ENCODE assay signal across 7 cellular contexts in the genomic region with DNA sequence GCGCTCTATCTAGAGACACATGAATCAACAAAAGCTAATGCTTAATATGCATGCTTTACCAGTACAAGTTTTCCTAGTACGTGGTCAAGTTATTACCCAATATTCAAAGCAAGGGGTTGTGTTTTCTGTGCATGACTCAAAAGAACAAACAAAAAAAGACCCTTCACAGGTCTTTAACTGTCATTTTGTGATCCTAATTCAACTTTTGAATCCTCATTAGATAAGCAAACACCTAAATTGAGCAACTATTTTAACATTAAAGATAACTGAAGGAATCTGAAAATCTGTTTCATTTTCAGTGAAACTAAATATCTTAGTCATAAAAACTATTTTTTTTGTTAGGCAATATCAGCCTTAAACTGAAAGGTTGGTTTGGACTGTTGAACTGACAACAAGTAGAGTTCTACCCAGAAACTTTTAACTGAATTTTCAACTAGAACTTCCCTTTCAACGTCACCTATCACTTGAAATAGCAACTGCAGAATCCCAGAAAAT. TPM values are rescaled to one million over a fixed set of nuclear protein-coding genes. Genes with fewer than 3 reads are reported as not detected.
DNase-seq lines count a peak whose midpoint lies in the region; ATAC-seq lines count a peak whose summit lies in the region.

No MANE protein-coding gene starts in this region.

- H3K36me3 ChIP-seq in mesenchymal stem cell (ENCODE audit: control insufficient read depth in 1 of 2, insufficient read depth in 2 of 2, low read depth in 1 of 2, low read length in 2 of 2) = no peaks in the 10 kb centered on the region

- no peak overlapping the region for H2BK15ac ChIP-seq in mesenchymal stem cell (ENCODE audit: low read depth, poor library complexity, severe bottlenecking)

- no peak overlapping the region for H2BK12ac ChIP-seq in mesenchymal stem cell (ENCODE audit: low read length in 2 of 2)

- H4K8ac ChIP-seq in mesenchymal stem cell (ENCODE audit: low read length) = no peak overlapping the region

- H3K27ac ChIP-seq in mesenchymal stem cell (ENCODE audit: low read length, poor library complexity, severe bottlenecking) = no peak overlapping the region

- H3K27me3 ChIP-seq in mesenchymal stem cell (ENCODE audit: control insufficient read depth in 1 of 2, insufficient read depth in 1 of 2, low read length in 2 of 2) = no peaks in the 10 kb centered on the region

- no peak overlapping the region for H2BK120ac ChIP-seq in mesenchymal stem cell (ENCODE audit: low read depth, low read length)

- no peak overlapping the region for H3K18ac ChIP-seq in mesenchymal stem cell (ENCODE audit: low read depth in 1 of 2, low read length in 2 of 2)

- no peak overlapping the region for H2AFZ ChIP-seq in mesenchymal stem cell (ENCODE audit: low read depth, low read length)

- DNase-seq in SK-MEL-5 (ENCODE audit: low read depth, low spot score) (peak; percentile 49), mesenchymal stem cell (peak; percentile 27), SK-N-DZ (ENCODE audit: low spot score) (no peak)
- DNase-seq in effector CD8-positive, alpha-beta T cell (lab: John Stamatoyannopoulos, UW) = no peak
- DNase-seq in central memory CD4-positive, alpha-beta T cell = no peak

- peak overlapping the region in 1 of 2 experiments; percentile 50 for H3K4me3 ChIP-seq in mesenchymal stem cell (ENCODE audit: insufficient read depth in 1 of 2, low read depth in 1 of 2, low read length in 2 of 2)

- H3K14ac ChIP-seq in mesenchymal stem cell (ENCODE audit: low read length in 2 of 2) = no peak overlapping the region

- no peaks in the 10 kb centered on the region for H3K79me1 ChIP-seq in mesenchymal stem cell (replicated peaks; ENCODE audit: low read length, poor library complexity, severe bottlenecking)

- H3K4ac ChIP-seq in mesenchymal stem cell (ENCODE audit: low read depth in 1 of 2, low read length in 2 of 2) = no peak overlapping the region

- ATAC-seq in GM19328 (IDR thresholded peaks at IDR 0.05; ENCODE audit: unreplicated experiment) (peak; percentile 71), HG02973 (IDR thresholded peaks at IDR 0.05; ENCODE audit: unreplicated experiment) (peak; percentile 75)

- H3K9me3 ChIP-seq in mesenchymal stem cell (ENCODE audit: control insufficient read depth, low read length) = no peaks in the 10 kb centered on the region

- WGBS in mesenchymal stem cell = 85% methylated on average over 3 of the region's 3 CpGs

- H3K4me2 ChIP-seq in mesenchymal stem cell (ENCODE audit: low read length, poor library complexity, severe bottlenecking) = no peak overlapping the region

- no peak overlapping the region for H3K23ac ChIP-seq in mesenchymal stem cell (ENCODE audit: low read length in 2 of 2)

- H4K91ac ChIP-seq in mesenchymal stem cell (ENCODE audit: low read length) = no peak overlapping the region

- no peak overlapping the region for H2BK5ac ChIP-seq in mesenchymal stem cell (ENCODE audit: low read depth, low read length, poor library complexity, severe bottlenecking)

- no peaks in the 10 kb centered on the region for H3K4me1 ChIP-seq in mesenchymal stem cell (ENCODE audit: control insufficient read depth, insufficient read depth, low read depth, low read length)

- no peak overlapping the region for H2AK5ac ChIP-seq in mesenchymal stem cell (ENCODE audit: low read length, severe bottlenecking)

- in situ Hi-C loops in SK-MEL-5 (cut with HindIII; ENCODE audit: low pct_unique_long_range_greater_than_20kb, low sequenced_read_pairs) = no loop called here

- peak overlapping the region; percentile 47 for H3K9ac ChIP-seq in mesenchymal stem cell (ENCODE audit: low read length)

RNA-seq across cellular contexts. Expression of gene ST8SIA4, which starts 12.5 kb away (rescaled TPM):
- 2.0 and 2.1 TPM in 2 replicates for total RNA-seq in SK-MEL-5 (2014; rRNA removed; shearing (Covaris generic))
- 1.8 and 2.1 TPM in 2 replicates for polyA plus RNA-seq in SK-MEL-5 (2015; cell fraction: cytosol; rRNA removed)
- 0.37 and 2.1 TPM in 2 replicates for polyA plus RNA-seq in SK-MEL-5 (2015; cell fraction: nucleus; rRNA removed)
- polyA plus RNA-seq in mesenchymal stem cell (2013, experiment 1 of 2) = 0.76 TPM
- polyA plus RNA-seq in mesenchymal stem cell (2013, experiment 2 of 2) = 0.85 TPM
- 9.1 and 10.3 TPM in 2 replicates for polyA plus RNA-seq in SK-N-DZ (2014; cell fraction: cytosol; rRNA removed)
- polyA plus RNA-seq in SK-N-DZ (2014; cell fraction: nucleus; rRNA removed) = 3.7 and 4.0 TPM in 2 replicates

Comparison
In these comparisons a context has a peak if more than half of its experiments do, and no peak if none do; other contexts are left out.
1. DNase-seq: peak in SK-MEL-5 (single experiment) and mesenchymal stem cell (single experiment); none in SK-N-DZ (single experiment), effector CD8-positive, alpha-beta T cell (single experiment) and central memory CD4-positive, alpha-beta T cell (single experiment).